8 cellular contexts compared by ENCODE assay signal in the genomic region with DNA sequence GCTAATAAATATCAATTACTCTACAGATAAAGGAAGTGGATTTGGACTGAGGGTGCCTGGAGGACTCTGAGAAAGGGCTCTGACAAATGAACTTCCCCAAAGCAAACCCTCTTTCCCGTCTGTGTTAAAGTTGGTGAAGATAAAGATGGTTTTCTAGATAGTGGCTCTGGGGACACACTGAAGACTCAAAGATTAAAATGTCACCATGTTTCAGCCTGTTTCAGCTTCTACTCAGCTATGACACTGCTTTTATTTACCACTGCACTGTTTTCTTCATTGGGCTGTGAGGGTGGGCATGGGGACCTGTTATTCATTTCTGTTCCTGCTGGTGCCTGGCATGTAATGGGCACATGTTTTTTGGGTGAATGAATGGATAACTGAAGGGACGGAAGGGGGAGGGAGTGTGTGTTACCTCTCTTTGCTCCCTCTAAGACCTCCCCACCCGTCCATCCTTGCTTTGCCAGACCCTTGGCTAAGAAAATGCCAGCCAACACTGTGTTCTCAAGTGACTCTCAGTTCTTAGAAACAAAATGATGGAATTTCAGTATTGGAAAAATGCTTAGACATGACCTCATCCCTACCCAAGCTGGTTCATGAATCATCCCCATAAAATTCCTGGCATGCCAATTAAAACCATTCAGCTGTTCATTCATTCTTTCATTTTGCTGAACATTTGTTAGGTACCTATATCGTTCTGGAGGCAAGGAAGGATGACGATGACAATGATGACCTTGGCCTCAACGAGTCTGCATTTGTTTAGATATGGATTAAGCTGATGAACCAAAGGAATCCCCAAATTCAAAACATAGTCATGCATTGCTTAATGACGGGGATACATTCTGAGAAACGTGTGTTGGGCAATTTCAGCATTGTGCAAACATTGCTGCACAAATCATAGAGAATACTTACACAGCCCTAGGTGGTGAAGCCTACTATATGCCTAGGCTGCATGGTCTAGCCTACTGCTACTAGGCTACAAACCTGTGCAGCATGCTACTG. TPM values are rescaled to one million over a fixed set of nuclear protein-coding genes. Genes with fewer than 3 reads are reported as not detected.
DNase-seq lines count a peak whose midpoint lies in the region; TF ChIP-seq lines count a peak whose summit lies in the region.

No MANE protein-coding gene starts in this region.

- H3K36me3 ChIP-seq in effector memory CD4-positive, alpha-beta T cell (ENCODE audit: control insufficient read depth, insufficient read depth, low read length) = no peaks in the 10 kb centered on the region

- H3K4me3 ChIP-seq in lower leg skin (ENCODE audit: low read depth, poor library complexity, severe bottlenecking) = no peak overlapping the region
- no peak overlapping the region for H3K4me3 ChIP-seq in effector memory CD4-positive, alpha-beta T cell (ENCODE audit: insufficient read depth, low read depth, low read length, poor library complexity, severe bottlenecking)

- TF ChIP-seq RAD21 in Ishikawa (IDR thresholded peaks at IDR 0.05; ENCODE audit: low read depth) = no peak

- no peak for TF ChIP-seq POLR2A in lower leg skin (IDR thresholded peaks at IDR 0.05)

- 42 to 46% methylated on average over 8 of the region's 8 CpGs for WGBS in lower leg skin, 2 donors

- H3K9me3 ChIP-seq in effector memory CD4-positive, alpha-beta T cell (ENCODE audit: control insufficient read depth, low read length) = no peaks in the 10 kb centered on the region

- TF ChIP-seq CTCF in AG09319 (IDR thresholded peaks at IDR 0.05; ENCODE audit: low read depth, low read length) = no peak
- TF ChIP-seq CTCF in lower leg skin (IDR thresholded peaks at IDR 0.05) = no peak

- intact Hi-C loops in lower leg skin (cut with DNase I; ENCODE audit: low total_unique reads) = no loop called here

- peak; percentile 91 for TF ChIP-seq EP300 in Ishikawa (IDR thresholded peaks at IDR 0.05; ENCODE audit: borderline replicate concordance)

- DNase-seq in AG09319 (ENCODE audit: extremely low read depth, low read depth) (peak; percentile 98), astrocyte of the hippocampus (ENCODE audit: low read depth, low spot score) (peak; percentile 92), lower leg skin (ENCODE audit: low spot score in 2 of 2) (peak; percentile 64 to 77), DMS79 treated with DMSO at 0.1 percent for 48 hours (lab: John Stamatoyannopoulos, UW) (no peak), NCI-H345 (lab: John Stamatoyannopoulos, UW) (no peak), NCI-H526 treated with DMSO at 0.1 percent for 48 hours (lab: John Stamatoyannopoulos, UW) (no peak)
- DNase-seq in effector memory CD4-positive, alpha-beta T cell = no peak

- H3K27ac ChIP-seq in effector memory CD4-positive, alpha-beta T cell (ENCODE audit: insufficient read depth, low read length, poor library complexity, severe bottlenecking) = no peak overlapping the region

- H3K4me1 ChIP-seq in effector memory CD4-positive, alpha-beta T cell (ENCODE audit: control insufficient read depth, insufficient read depth, low read length, poor library complexity, severe bottlenecking) = no peaks in the 10 kb centered on the region

- H3K27me3 ChIP-seq in effector memory CD4-positive, alpha-beta T cell (replicated peaks; ENCODE audit: control insufficient read depth, insufficient read depth, low read length, poor library complexity, severe bottlenecking) = no peaks in the 10 kb centered on the region

TF ChIP-seq in Ishikawa, 13 proteins besides CTCF, POLR2A, EP300 and RAD21:
- 0 out of 2 replicates have a peak, but pooled peaks have one; percentile 56 for TF ChIP-seq FOXM1 (IDR thresholded peaks at IDR 0.05; ENCODE audit: borderline replicate concordance, low read depth)
- TF ChIP-seq YY1 (IDR thresholded peaks at IDR 0.05; ENCODE audit: low read depth) = 0 out of 2 replicates have a peak, but pooled peaks have one; percentile 20
- peak; percentile 81 for TF ChIP-seq TCF12 (IDR thresholded peaks at IDR 0.05; ENCODE audit: low read depth)
- TF ChIP-seq ZBTB7A (IDR thresholded peaks at IDR 0.05; ENCODE audit: low read depth) = no peak
- TF ChIP-seq NFIC (IDR thresholded peaks at IDR 0.05) = no peak; the same call in 1 of the 2 replicates
- no peak for TF ChIP-seq CREB1 (IDR thresholded peaks at IDR 0.05; ENCODE audit: low read depth)
- TF ChIP-seq, protein P1, sequence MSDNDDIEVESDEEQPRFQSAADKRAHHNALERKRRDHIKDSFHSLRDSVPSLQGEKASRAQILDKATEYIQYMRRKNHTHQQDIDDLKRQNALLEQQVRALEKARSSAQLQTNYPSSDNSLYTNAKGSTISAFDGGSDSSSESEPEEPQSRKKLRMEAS (IDR thresholded peaks at IDR 0.05) = no peak; the same call in 1 of the 2 replicates
- TF ChIP-seq, protein P2, sequence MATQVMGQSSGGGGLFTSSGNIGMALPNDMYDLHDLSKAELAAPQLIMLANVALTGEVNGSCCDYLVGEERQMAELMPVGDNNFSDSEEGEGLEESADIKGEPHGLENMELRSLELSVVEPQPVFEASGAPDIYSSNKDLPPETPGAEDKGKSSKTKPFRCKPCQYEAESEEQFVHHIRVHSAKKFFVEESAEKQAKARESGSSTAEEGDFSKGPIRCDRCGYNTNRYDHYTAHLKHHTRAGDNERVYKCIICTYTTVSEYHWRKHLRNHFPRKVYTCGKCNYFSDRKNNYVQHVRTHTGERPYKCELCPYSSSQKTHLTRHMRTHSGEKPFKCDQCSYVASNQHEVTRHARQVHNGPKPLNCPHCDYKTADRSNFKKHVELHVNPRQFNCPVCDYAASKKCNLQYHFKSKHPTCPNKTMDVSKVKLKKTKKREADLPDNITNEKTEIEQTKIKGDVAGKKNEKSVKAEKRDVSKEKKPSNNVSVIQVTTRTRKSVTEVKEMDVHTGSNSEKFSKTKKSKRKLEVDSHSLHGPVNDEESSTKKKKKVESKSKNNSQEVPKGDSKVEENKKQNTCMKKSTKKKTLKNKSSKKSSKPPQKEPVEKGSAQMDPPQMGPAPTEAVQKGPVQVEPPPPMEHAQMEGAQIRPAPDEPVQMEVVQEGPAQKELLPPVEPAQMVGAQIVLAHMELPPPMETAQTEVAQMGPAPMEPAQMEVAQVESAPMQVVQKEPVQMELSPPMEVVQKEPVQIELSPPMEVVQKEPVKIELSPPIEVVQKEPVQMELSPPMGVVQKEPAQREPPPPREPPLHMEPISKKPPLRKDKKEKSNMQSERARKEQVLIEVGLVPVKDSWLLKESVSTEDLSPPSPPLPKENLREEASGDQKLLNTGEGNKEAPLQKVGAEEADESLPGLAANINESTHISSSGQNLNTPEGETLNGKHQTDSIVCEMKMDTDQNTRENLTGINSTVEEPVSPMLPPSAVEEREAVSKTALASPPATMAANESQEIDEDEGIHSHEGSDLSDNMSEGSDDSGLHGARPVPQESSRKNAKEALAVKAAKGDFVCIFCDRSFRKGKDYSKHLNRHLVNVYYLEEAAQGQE (IDR thresholded peaks at IDR 0.05; ENCODE audit: low read depth) = no peak
- TF ChIP-seq EGR1 (IDR thresholded peaks at IDR 0.05) = no peak
- TF ChIP-seq TAF1 (IDR thresholded peaks at IDR 0.05; ENCODE audit: low read depth) = no peak
- peak; percentile 90 for TF ChIP-seq CEBPB (IDR thresholded peaks at IDR 0.05)
- peak; percentile 99 for TF ChIP-seq TEAD4 (IDR thresholded peaks at IDR 0.05)
- TF ChIP-seq, protein P3, sequence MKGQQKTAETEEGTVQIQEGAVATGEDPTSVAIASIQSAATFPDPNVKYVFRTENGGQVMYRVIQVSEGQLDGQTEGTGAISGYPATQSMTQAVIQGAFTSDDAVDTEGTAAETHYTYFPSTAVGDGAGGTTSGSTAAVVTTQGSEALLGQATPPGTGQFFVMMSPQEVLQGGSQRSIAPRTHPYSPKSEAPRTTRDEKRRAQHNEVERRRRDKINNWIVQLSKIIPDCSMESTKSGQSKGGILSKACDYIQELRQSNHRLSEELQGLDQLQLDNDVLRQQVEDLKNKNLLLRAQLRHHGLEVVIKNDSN (IDR thresholded peaks at IDR 0.05) = no peak
TF ChIP-seq in Ishikawa: peak in this region for 5.

RNA-seq across cellular contexts. Expression of a gene that starts 13.4 kb away (rescaled TPM):
- 1 to 10 TPM; 1.6 to 3.4 (median 1.9) TPM for total RNA-seq in lower leg skin

RNA-seq across cellular contexts. Expression of a gene that starts 18.6 kb away (rescaled TPM):
- under 1 TPM in 3 of 4 donors, not detected in 1; 0.49 to 0.97 (median 0.71) TPM for total RNA-seq in lower leg skin

Comparison
In these comparisons a context has a peak if more than half of its experiments do, and no peak if none do; other contexts are left out.
1. DNase-seq: peak in AG09319 (single experiment), astrocyte of the hippocampus (single experiment) and lower leg skin (2 of 2); none in DMS79 treated with DMSO at 0.1 percent for 48 hours (single experiment), NCI-H345 (single experiment), effector memory CD4-positive, alpha-beta T cell (0 of 3) and NCI-H526 treated with DMSO at 0.1 percent for 48 hours (single experiment).